In genomic region chr1:230255991-230256390, GRCh38 we compare ENCODE assay signal across 5 cellular contexts.
"Had no signal": no experiment of that assay in that cellular context is flagged by ENCODE, and none has a peak within 500 bp of the region (broad histone marks: within the 10 kb centered on the region; RNA-seq: fewer than 3 reads in every experiment).

No MANE protein-coding gene starts in this region.

- DNase-seq: H9, HCEC 1CT, IMR-90 had no signal

- H3K4me3 Mint-ChIP-seq: GM23338, H9 had no signal

- ATAC-seq: GM23338, K562 had no signal

- H3K27ac Mint-ChIP-seq: GM23338 had no signal
